ENCODE assay signal across 8 cellular contexts in the genomic region with DNA sequence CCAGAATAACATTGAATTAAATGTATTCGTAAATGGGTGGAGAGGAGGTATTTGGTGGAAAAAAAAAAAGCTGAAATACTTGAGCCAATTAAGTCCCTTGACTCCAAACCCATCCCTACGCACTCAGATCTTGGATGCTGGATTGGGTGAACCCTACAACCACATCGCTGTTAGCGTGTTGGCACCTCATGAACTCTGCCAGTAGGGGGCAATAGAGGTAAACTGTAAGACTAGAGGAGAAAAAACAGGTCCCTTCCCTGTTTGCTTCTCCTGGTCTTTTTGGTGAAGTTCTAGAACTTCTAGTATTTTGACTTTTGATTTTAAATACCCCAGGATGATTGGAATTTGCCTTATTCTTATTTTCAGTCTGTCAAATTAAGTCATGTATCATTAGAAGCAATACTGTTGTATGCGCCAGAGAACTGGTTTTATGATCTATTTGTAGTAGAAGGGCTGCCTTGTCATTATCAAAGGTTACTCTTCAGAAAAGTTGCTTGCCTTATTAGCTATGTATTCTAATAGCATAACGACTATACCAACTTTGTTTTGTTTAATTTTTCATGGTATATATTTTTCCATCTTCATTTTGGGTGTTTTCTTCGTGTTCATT.
DNase-seq lines count a peak whose midpoint lies in the region; ATAC-seq lines count a peak whose summit lies in the region.

No MANE protein-coding gene starts in this region.

- peak; percentile 87 for ATAC-seq in HG03095 (IDR thresholded peaks at IDR 0.05; ENCODE audit: unreplicated experiment)

- DNase-seq in DMS53 treated with DMSO at 0.1 percent for 48 hours (lab: John Stamatoyannopoulos, UW; ENCODE audit: unreplicated experiment) (peak; percentile 73), GM19238 (ENCODE audit: insufficient read length, low spot score) (peak; percentile 4), NCI-H2107 treated with DMSO at 0.1 percent for 48 hours (lab: John Stamatoyannopoulos, UW; ENCODE audit: unreplicated experiment) (peak; percentile 38), hippocampal formation (lab: John Stamatoyannopoulos, UW) (peak; percentile 2 to 5), cerebellar nuclear complex (lab: John Stamatoyannopoulos, UW) (no peak)
- DNase-seq in activated CD8-positive, alpha-beta memory T cell treated with anti-CD3 and anti-CD28 coated beads, Interleukin-2, amount 50 U/mL, for 48 hours: peak; percentile 53
- DNase-seq in stimulated activated CD4-positive, alpha-beta T cell treated with anti-CD3 and anti-CD28 coated beads, Interleukin-1b, Interleukin-23, amount 100 ng/mL, for 24 hours (ENCODE audit: low read depth in 4 of 4, low spot score in 1 of 4): peak in 3 of 4 experiments; percentile 6 to 14 (median 12)

Comparison
In these comparisons a context has a peak if more than half of its experiments do, and no peak if none do; other contexts are left out.
1. DNase-seq: peak in DMS53 treated with DMSO at 0.1 percent for 48 hours (single experiment), GM19238 (single experiment), NCI-H2107 treated with DMSO at 0.1 percent for 48 hours (single experiment), activated CD8-positive, alpha-beta memory T cell treated with anti-CD3 and anti-CD28 coated beads, Interleukin-2, amount 50 U/mL, for 48 hours (single experiment), hippocampal formation (2 of 2) and stimulated activated CD4-positive, alpha-beta T cell treated with anti-CD3 and anti-CD28 coated beads, Interleukin-1b, Interleukin-23, amount 100 ng/mL, for 24 hours (3 of 4); none in cerebellar nuclear complex (0 of 2).